ENCODE assay signal across 36 cellular contexts in the genomic region with DNA sequence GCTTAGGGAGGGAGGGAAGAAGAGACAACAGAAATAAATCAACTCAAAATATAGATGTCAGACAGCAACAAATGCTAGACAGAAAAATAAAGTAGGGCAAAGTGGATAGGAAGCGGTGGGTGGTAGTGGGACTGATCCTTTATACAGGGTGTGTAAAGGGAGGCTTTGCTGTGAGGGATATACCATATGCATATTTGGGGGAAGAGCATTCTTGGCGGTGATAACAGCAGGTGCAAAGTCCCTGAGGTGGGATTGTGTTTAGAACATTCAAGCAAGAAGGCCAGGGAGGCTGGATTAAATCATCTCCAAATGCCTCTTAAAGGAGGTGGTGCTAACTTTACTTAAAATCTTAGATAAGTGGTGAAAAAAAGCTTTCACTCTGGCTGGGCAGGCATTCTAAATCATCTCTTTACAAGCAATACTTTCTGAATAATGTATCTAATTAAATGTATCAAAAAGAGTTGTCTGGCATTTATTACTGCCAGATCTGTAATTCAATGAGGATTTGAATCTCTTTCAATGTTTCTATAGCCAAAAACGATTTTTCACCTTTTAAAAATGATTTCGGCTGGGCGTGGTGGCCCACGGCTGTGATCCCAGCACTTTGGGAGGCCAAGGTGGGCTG. TPM values are rescaled to one million over a fixed set of nuclear protein-coding genes. Genes with fewer than 3 reads are reported as not detected.
"Had no signal": no experiment of that assay in that cellular context is flagged by ENCODE, and none has a peak within 500 bp of the region (broad histone marks: within the 10 kb centered on the region; RNA-seq: fewer than 3 reads in every experiment).

No MANE protein-coding gene starts in this region.

- H3K4me3 ChIP-seq: MG63 had no signal

- H3K9me3 ChIP-seq: MG63 had no signal

- H3K27me3 ChIP-seq: MG63 had no signal

- H3K36me3 ChIP-seq: MG63 had no signal

- DNase-seq: Karpas-422, Kasumi-1, MG63, MM.1S, MV-4-11, NCI-H1048, NCI-H1092, NCI-H1092 treated with DMSO at 0.1 percent for 48 hours, NCI-H1105, NCI-H1105 treated with DMSO at 0.1 percent for 48 hours, NCI-H1417, NCI-H1417 treated with DMSO at 0.1 percent for 48 hours, NCI-H1436, NCI-H1436 treated with DMSO at 0.1 percent for 48 hours, NCI-H146, NCI-H1694, NCI-H1694 treated with DMSO at 0.1 percent for 48 hours, NCI-H187, NCI-H187 treated with DMSO at 0.1 percent for 48 hours, NCI-H1930, NCI-H2029, NCI-H2029 treated with DMSO at 0.1 percent for 48 hours, NCI-H2081, NCI-H2081 treated with DMSO at 0.1 percent for 48 hours, NCI-H2107, NCI-H2171, NCI-H2171 treated with DMSO at 0.1 percent for 48 hours, NCI-H2227 treated with DMSO at 0.1 percent for 48 hours, NCI-H226, NCI-H345, NCI-H446, NCI-H510A, NCI-H510A treated with DMSO at 0.1 percent for 48 hours, NCI-H524, NCI-H524 treated with DMSO at 0.1 percent for 48 hours had no signal

RNA-seq across cellular contexts. Expression of a gene that starts 9.4 kb away (rescaled TPM):
- total RNA-seq: MCF 10A had no signal
